In genomic region chr3:4493008-4493930, GRCh38 we compare ENCODE assay signal across 8 cellular contexts.
DNase-seq lines count a peak whose midpoint lies in the region; ATAC-seq and TF ChIP-seq lines count a peak whose summit lies in the region.

TSS of gene ITPR1 (plus strand) at chr3:4493348. CDS start at chr3:4516492, 23,144 bp downstream.

- POLR2A ChIA-PET in AG04449 (lab: Yijun Ruan, JAX) = interaction anchor here (0.6 to 2.7 kb wide), 11 partner anchors 8 to 693 kb away, joined by 3 to 26 read pairs (median 3); partner anchors contain the start of gene SUMF1

- peak; percentile 96 for ATAC-seq in GM18907 (IDR thresholded peaks at IDR 0.05; ENCODE audit: unreplicated experiment)
- peak; percentile 94 for ATAC-seq in HG03159 (IDR thresholded peaks at IDR 0.05; ENCODE audit: unreplicated experiment)

- peak; percentile 0 for TF ChIP-seq CTCF in AG04449 (IDR thresholded peaks at IDR 0.05; ENCODE audit: insufficient read depth, low read length, missing control alignments)
- no peak for TF ChIP-seq CTCF in WI38 (IDR thresholded peaks at IDR 0.05; ENCODE audit: low read depth, low read length)
- TF ChIP-seq CTCF in cardiac fibroblast (IDR thresholded peaks at IDR 0.05; ENCODE audit: low read depth, low read length) = no peak

- DNase-seq in AG04449 (ENCODE audit: low read depth, low spot score) (peak; percentile 76), NCI-H2227 treated with DMSO at 0.1 percent for 48 hours (lab: John Stamatoyannopoulos, UW) (peak; percentile 94), cardiac fibroblast (ENCODE audit: low read depth in 2 of 2) (peak; percentile 100), iPS-NIHi7 (ENCODE audit: extremely low spot score) (peak; percentile 97), smooth muscle cell of the brain vasculature (ENCODE audit: low read depth, low spot score) (peak; percentile 96)

- CTCF ChIA-PET in AG04449 (lab: Yijun Ruan, JAX) = interaction anchor here (1.4 to 2.6 kb wide), 5 partner anchors 11 to 142 kb away, joined by 3 to 11 read pairs (median 6); partner anchors contain the start of gene SUMF1

- peak within 1 kb of the TSS; percentile 86 for H3K4me3 ChIP-seq in AG04449 (ENCODE audit: low read depth, low read length)
- H3K4me3 ChIP-seq in WI38 (ENCODE audit: low read depth, low read length) = peak within 1 kb of the TSS; percentile 85
- H3K4me3 ChIP-seq in cardiac fibroblast (replicated peaks in 1 of 2; ENCODE audit: low read depth in 2 of 2, low read length in 2 of 2) = peak within 1 kb of the TSS; percentile 87 to 89

Comparison
In these comparisons a context has a peak if more than half of its experiments do, and no peak if none do; other contexts are left out.
1. Peak in every context shown above with its lines: DNase-seq, ATAC-seq and H3K4me3 ChIP-seq.